ENCODE assay signal across 8 cellular contexts in the genomic region with DNA sequence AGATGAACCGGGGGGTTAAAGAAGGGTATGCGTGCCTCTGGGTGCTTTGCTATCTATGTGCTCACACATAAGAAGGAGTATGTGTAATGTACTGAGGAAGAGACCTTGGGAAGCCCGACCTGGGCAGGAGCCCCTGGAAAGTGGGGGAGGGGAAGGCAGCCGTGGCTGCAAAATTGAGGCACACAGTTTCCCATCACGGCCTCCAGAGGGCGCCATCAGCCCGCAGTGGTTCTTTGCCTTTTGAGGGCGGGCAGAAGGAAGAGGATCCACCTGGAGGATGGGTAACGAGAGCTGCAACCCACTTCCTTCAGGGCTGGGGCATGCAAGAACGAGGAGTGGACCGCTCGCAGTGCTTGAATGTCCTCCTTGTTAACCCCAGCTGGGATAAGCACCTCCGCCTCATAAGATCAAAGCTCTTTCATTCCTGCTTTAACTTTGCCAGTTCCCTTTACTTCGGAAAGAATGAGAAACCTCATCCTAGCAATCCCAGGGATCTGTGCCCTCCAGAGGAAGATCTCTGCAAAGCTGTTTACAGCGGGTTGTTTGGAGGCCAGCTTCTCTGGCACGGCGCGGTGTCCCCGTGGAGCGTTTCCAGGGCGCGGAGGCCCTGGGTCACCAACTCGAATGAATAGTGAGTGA.
A peak's percentile ranks its signal among the peaks of the same experiment; 100 is the strongest.
DNase-seq lines count a peak whose midpoint lies in the region; ATAC-seq and TF ChIP-seq lines count a peak whose summit lies in the region.

No MANE protein-coding gene starts in this region.

- H3K27me3 ChIP-seq in CD4-positive, alpha-beta memory T cell (ENCODE audit: insufficient read depth, low read length) = no peaks in the 10 kb centered on the region
- no peaks in the 10 kb centered on the region for H3K27me3 ChIP-seq in mucosa of rectum (ENCODE audit: control insufficient read depth in 2 of 2, insufficient read depth in 2 of 2, low read length in 2 of 2)

- no peaks in the 10 kb centered on the region for H3K9me3 Mint-ChIP-seq in CD4-positive, alpha-beta memory T cell

- H3K36me3 ChIP-seq in CD4-positive, alpha-beta memory T cell (ENCODE audit: insufficient read depth, low read length) = no peaks in the 10 kb centered on the region
- H3K36me3 ChIP-seq in mucosa of rectum (ENCODE audit: control insufficient read depth in 2 of 2, insufficient read depth in 2 of 2, low read length in 2 of 2) = no peaks in the 10 kb centered on the region

- peaks cover 0 to 10% (median 7%) of the 10 kb centered on the region in 4 donors for H3K4me1 Mint-ChIP-seq in CD4-positive, alpha-beta memory T cell

- peak overlapping the region; percentile 66 to 81 (median 74) for H3K4me3 Mint-ChIP-seq in CD4-positive, alpha-beta memory T cell

- H3K4me3 ChIP-seq in CD4-positive, alpha-beta memory T cell (ENCODE audit: low read length in 2 of 2) = peak overlapping the region; percentile 30 to 55
- peak overlapping the region; percentile 61 to 81 for H3K4me3 ChIP-seq in mucosa of rectum (ENCODE audit: low read length in 2 of 2)

- H3K27ac Mint-ChIP-seq in CD4-positive, alpha-beta memory T cell = peak overlapping the region in 3 of 7 donors; percentile 3 to 91 (median 59)

- peak; percentile 83 for ATAC-seq in GM19467 (IDR thresholded peaks at IDR 0.05; ENCODE audit: unreplicated experiment)

- H3K9me3 ChIP-seq in CD4-positive, alpha-beta memory T cell (ENCODE audit: control insufficient read depth in 1 of 2, low read length in 2 of 2) = no peaks in the 10 kb centered on the region
- H3K9me3 ChIP-seq in mucosa of rectum (ENCODE audit: control insufficient read depth in 2 of 2, low read length in 2 of 2) = no peaks in the 10 kb centered on the region

- H3K9ac ChIP-seq in mucosa of rectum (ENCODE audit: low read depth in 1 of 2, low read length in 2 of 2) = no peak overlapping the region

- no peak overlapping the region for H3K27ac ChIP-seq in CD4-positive, alpha-beta memory T cell (ENCODE audit: low read depth, low read length)
- H3K27ac ChIP-seq in mucosa of rectum (ENCODE audit: low read depth in 2 of 2, low read length in 2 of 2) = no peak overlapping the region

- intact Hi-C loops in CD4-positive, alpha-beta memory T cell (cut with micrococcal nuclease) = loop anchor here (1.0 to 5.0 kb wide), 7 partner anchors 92 to 615 kb away; a partner anchor contains a TSS

- no peaks in the 10 kb centered on the region for H3K36me3 Mint-ChIP-seq in CD4-positive, alpha-beta memory T cell

- POLR2A ChIA-PET in CD4-positive, alpha-beta memory T cell (lab: Charles Lee; ENCODE audit: partially characterized antibody) = interaction anchor here (1.2 kb wide), 1 partner anchor 337 kb away, joined by 4 read pairs; no protein-coding TSS in a partner anchor

- peak; percentile 75 to 80 (median 77) for DNase-seq in CD4-positive, alpha-beta memory T cell
- DNase-seq in HT-29 (ENCODE audit: low spot score) (peak; percentile 81), NOMO-1 treated with DMSO at 0.1 percent for 48 hours (lab: John Stamatoyannopoulos, UW; ENCODE audit: unreplicated experiment) (peak; percentile 67), activated T-cell treated with anti-CD3 and anti-CD28 coated beads for 1 hour (ENCODE audit: low read depth) (peak; percentile 72), erythroblast (lab: John Stamatoyannopoulos, UW) (peak; percentile 70 to 86)
- peak; percentile 67 for DNase-seq in stimulated activated CD8-positive, alpha-beta memory T cell treated with anti-CD3 and anti-CD28 coated beads, Interleukin-4, amount 100 ng/mL, for 24 hours (ENCODE audit: low read depth)

- no peak for TF ChIP-seq POLR2A in erythroblast (IDR thresholded peaks at IDR 0.05; ENCODE audit: low read length)

- H3K4me1 ChIP-seq in CD4-positive, alpha-beta memory T cell (ENCODE audit: insufficient read depth, low read length) = peaks cover 11% of the 10 kb centered on the region
- H3K4me1 ChIP-seq in mucosa of rectum (ENCODE audit: control insufficient read depth in 2 of 2, insufficient read depth in 2 of 2, low read length in 2 of 2) = peaks cover 6 to 7% of the 10 kb centered on the region in 2 donors

- CTCF ChIA-PET in CD4-positive, alpha-beta memory T cell (lab: Charles Lee; ENCODE audit: partially characterized antibody) = interaction anchor here (0.7 to 5.5 kb wide), 63 partner anchors 8 to 1712 kb away, joined by 3 to 149 read pairs (median 4); a partner anchor contains a TSS

- H3K27me3 Mint-ChIP-seq in CD4-positive, alpha-beta memory T cell = peaks cover 2 to 9% of the 10 kb centered on the region in 2 donors
